In the genomic region with DNA sequence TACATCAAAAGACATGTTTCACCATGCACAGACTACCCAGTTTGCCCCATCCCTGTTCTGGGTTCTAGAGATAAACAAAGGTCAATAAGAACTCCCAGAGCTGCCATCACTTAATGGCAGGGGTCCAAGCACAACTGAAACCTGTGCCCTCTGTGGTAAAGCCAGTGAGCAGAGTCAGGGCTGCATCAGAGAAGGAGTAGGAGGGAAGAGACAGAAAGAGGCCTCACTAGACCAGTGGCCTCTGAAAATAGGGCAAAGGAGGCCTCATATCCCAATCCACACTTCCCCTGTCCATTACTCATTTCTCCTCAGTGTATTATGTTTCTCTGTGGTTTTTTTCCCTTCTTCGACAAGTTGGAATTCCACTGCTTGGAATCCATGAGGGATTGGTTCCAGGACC, we compare ENCODE assay signal across 1 cellular context.
TF ChIP-seq lines count a peak whose summit lies in the region.

No MANE protein-coding gene starts in this region.

TF ChIP-seq in GM12891, 5 proteins besides CTCF, POLR2A, EP300 and RAD21 (continued from another document):
- TF ChIP-seq POLR2AphosphoS5 (IDR thresholded peaks at IDR 0.05; ENCODE audit: low read depth, low read length): no peak
TF ChIP-seq in GM12891: peak in this region for 0.
